29 cellular contexts compared by ENCODE assay signal in the genomic region with DNA sequence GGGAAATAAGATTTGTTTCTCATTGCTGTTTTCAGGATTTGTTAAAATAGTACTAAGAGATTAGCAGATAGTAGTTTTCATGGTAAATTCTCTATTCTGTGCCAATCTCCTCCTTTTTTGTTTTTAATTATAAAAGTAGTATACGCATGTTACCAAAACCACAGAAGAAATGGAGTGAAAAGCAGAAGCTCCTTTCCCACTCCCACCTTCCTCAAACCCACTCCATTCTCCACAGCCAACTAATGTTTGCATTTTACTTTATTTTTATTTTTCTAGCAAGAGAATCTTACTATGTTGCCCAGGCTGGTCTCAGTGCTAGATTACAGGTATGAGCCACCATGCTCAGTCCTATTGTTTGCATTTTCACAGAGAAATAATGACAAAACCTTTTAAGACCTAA. TPM values are rescaled to one million over a fixed set of nuclear protein-coding genes. Genes with fewer than 3 reads are reported as not detected.
"Had no signal": no experiment of that assay in that cellular context is flagged by ENCODE, and none has a peak within 500 bp of the region (broad histone marks: within the 10 kb centered on the region; RNA-seq: fewer than 3 reads in every experiment).

No MANE protein-coding gene starts in this region.

- H3K36me3 Mint-ChIP-seq: natural killer cell had no signal

- H3K4me3 ChIP-seq: colonic mucosa, esophagus muscularis mucosa, gastroesophageal sphincter, heart left ventricle, left lung, lung, prostate gland, right atrium auricular region, smooth muscle cell, suprapubic skin, transverse colon, upper lobe of right lung, uterus had no signal

- DNase-seq: colonic mucosa; effector CD8-positive, alpha-beta T cell; foreskin keratinocyte; heart left ventricle; hippocampal formation; left cardiac atrium; left lung; natural killer cell; occipital lobe; stimulated activated CD4-positive, alpha-beta T cell treated with anti-CD3 and anti-CD28 coated beads, Interleukin-12 subunit alpha, Interleukin-12 subunit beta, amount 100 ng/mL, for 4 hours; stimulated activated CD4-positive, alpha-beta T cell treated with anti-CD3 and anti-CD28 coated beads, Interleukin-1b, Interleukin-23, amount 100 ng/mL, for 48 hours; stimulated activated CD4-positive, alpha-beta T cell treated with anti-CD3 and anti-CD28 coated beads, Interleukin-4, amount 100 ng/mL, for 1 hour; stimulated activated CD8-positive, alpha-beta memory T cell treated with anti-CD3 and anti-CD28 coated beads, Interleukin-4, amount 100 ng/mL, for 48 hours; stimulated activated naive CD4-positive, alpha-beta T cell; stimulated activated naive CD8-positive, alpha-beta T cell treated with anti-CD3 and anti-CD28 coated beads, Interleukin-15, amount 100 ng/mL, for 72 hours; transverse colon; upper lobe of right lung; uterus had no signal

- H3K36me3 ChIP-seq: colonic mucosa, esophagus muscularis mucosa, gastroesophageal sphincter, heart left ventricle, left lung, prostate gland, right atrium auricular region, suprapubic skin, transverse colon, upper lobe of right lung, uterus had no signal

- H3K9me3 Mint-ChIP-seq: dendritic cell treated with granulocyte-macrophage colony-stimulating factor and Interleukin-4, amounts not matched to agents 40 ng/mL and 50 ng/mL, for 4 days; natural killer cell; stimulated activated naive CD8-positive, alpha-beta T cell treated with anti-CD3 and anti-CD28 coated beads, Interleukin-15, amount 100 ng/mL, for 72 hours had no signal

- H3K4me1 ChIP-seq: colonic mucosa, parathyroid adenoma, prostate gland had no signal

- H3K4me3 Mint-ChIP-seq: dendritic cell treated with granulocyte-macrophage colony-stimulating factor and Interleukin-4, amounts not matched to agents 40 ng/mL and 50 ng/mL, for 4 days; endodermal cell; memory B cell; natural killer cell; stimulated activated naive CD8-positive, alpha-beta T cell treated with anti-CD3 and anti-CD28 coated beads, Interleukin-15, amount 100 ng/mL, for 72 hours had no signal

- H3K9me3 ChIP-seq: colonic mucosa, esophagus muscularis mucosa, gastroesophageal sphincter, heart left ventricle, left lung, prostate gland, right atrium auricular region, suprapubic skin, transverse colon, upper lobe of right lung, uterus had no signal

- H3K27ac Mint-ChIP-seq: dendritic cell treated with granulocyte-macrophage colony-stimulating factor and Interleukin-4, amounts not matched to agents 40 ng/mL and 50 ng/mL, for 4 days; endodermal cell; memory B cell; natural killer cell; stimulated activated naive CD8-positive, alpha-beta T cell treated with anti-CD3 and anti-CD28 coated beads, Interleukin-15, amount 100 ng/mL, for 72 hours had no signal

- H3K27me3 ChIP-seq: colonic mucosa, esophagus muscularis mucosa, foreskin keratinocyte, gastroesophageal sphincter, heart left ventricle, left lung, right atrium auricular region, suprapubic skin, transverse colon, upper lobe of right lung, uterus had no signal

- H3K27ac ChIP-seq: colonic mucosa, left lung, parathyroid adenoma, prostate gland, right atrium auricular region, suprapubic skin, upper lobe of right lung had no signal

- H3K4me1 Mint-ChIP-seq: memory B cell had no signal

RNA-seq across cellular contexts. Expression of gene LRMDA, which starts 4.5 kb away (rescaled TPM):
- total RNA-seq: foreskin keratinocyte had no signal
